35 cellular contexts compared by ENCODE assay signal in genomic region chr4:182800216-182800515, GRCh38.
"Had no signal": no experiment of that assay in that cellular context is flagged by ENCODE, and none has a peak within 500 bp of the region (broad histone marks: within the 10 kb centered on the region; RNA-seq: fewer than 3 reads in every experiment).

No MANE protein-coding gene starts in this region.

- H3K27ac Mint-ChIP-seq: activated B cell treated with CpG ODN at 0.5 μM for 24 hours; activated CD4-positive, alpha-beta memory T cell treated with anti-CD3 and anti-CD28 coated beads for 36 hours; activated CD4-positive, alpha-beta T cell treated with anti-CD3 and anti-CD28 coated beads, Interleukin-2, amount 10 ng/mL, durations not matched to agents 24 days and 14 days; activated CD8-positive, alpha-beta T cell treated with anti-CD3 and anti-CD28 coated beads for 36 hours; activated naive CD4-positive, alpha-beta T cell treated with anti-CD3 and anti-CD28 coated beads for 36 hours; activated naive CD4-positive, alpha-beta T cell treated with anti-CD3 and anti-CD28 coated beads, Interleukin-2, amount 50 U/mL, for 72 hours; activated naive CD8-positive, alpha-beta T cell treated with anti-CD3 and anti-CD28 coated beads, Interleukin-2, amount 10 ng/mL, durations not matched to agents 7 days and 5 days; activated T-cell treated with anti-CD3 and anti-CD28 coated beads, Interleukin-2, amount 50 U/mL, for 72 hours; activated T-helper 1 cell treated with anti-CD3 and anti-CD28 coated beads, Interleukin-12 subunit alpha, Interleukin-12 subunit beta, Interleukin-2, Interleukin-4 antibody, amounts not matched to agents 30 ng/mL and 10 ng/mL and 1 ng/mL, durations not matched to agents 14 hours and 24 hours and 36 hours; activated T-helper 17 cell treated with anti-CD3 and anti-CD28 coated beads, Interleukin-2, amount 50 U/mL, for 72 hours; T-helper 1 cell treated with Interleukin-12 subunit alpha and Interleukin-12 subunit beta and Interleukin-4 antibody, amounts not matched to agents 30 μg/mL and 1 μg/mL, for 36 hours; T-helper 2 cell treated with Interferon-gamma antibody and Interleukin-4, amounts not matched to agents 5 μg/mL and 100 μg/mL, for 36 hours had no signal

- H3K9me3 ChIP-seq: adrenal gland, body of pancreas, breast epithelium had no signal

- H3K27me3 ChIP-seq: adrenal gland, body of pancreas, brain microvascular endothelial cell, breast epithelium had no signal

- H3K4me1 ChIP-seq: adrenal gland, body of pancreas had no signal

- H3K36me3 Mint-ChIP-seq: activated CD4-positive, alpha-beta memory T cell treated with anti-CD3 and anti-CD28 coated beads for 36 hours; activated naive CD4-positive, alpha-beta T cell treated with anti-CD3 and anti-CD28 coated beads, Interleukin-2, amount 50 U/mL, for 72 hours; activated naive CD8-positive, alpha-beta T cell treated with anti-CD3 and anti-CD28 coated beads, Interleukin-2, amount 10 ng/mL, durations not matched to agents 7 days and 5 days had no signal

- H3K9me3 Mint-ChIP-seq: activated B cell treated with CpG ODN at 0.5 μM for 24 hours; activated CD4-positive, alpha-beta memory T cell treated with anti-CD3 and anti-CD28 coated beads for 36 hours; activated CD4-positive, alpha-beta T cell treated with anti-CD3 and anti-CD28 coated beads, Interleukin-2, amount 10 ng/mL, durations not matched to agents 24 days and 14 days; activated naive CD4-positive, alpha-beta T cell treated with anti-CD3 and anti-CD28 coated beads for 36 hours; activated naive CD4-positive, alpha-beta T cell treated with anti-CD3 and anti-CD28 coated beads, Interleukin-2, amount 50 U/mL, for 72 hours; activated naive CD8-positive, alpha-beta T cell treated with anti-CD3 and anti-CD28 coated beads, Interleukin-2, amount 10 ng/mL, durations not matched to agents 7 days and 5 days; activated T-cell treated with anti-CD3 and anti-CD28 coated beads, Interleukin-2, amount 50 U/mL, for 4 hours; activated T-cell treated with anti-CD3 and anti-CD28 coated beads, Interleukin-2, amount 50 U/mL, for 72 hours; activated T-helper 1 cell treated with anti-CD3 and anti-CD28 coated beads, Interleukin-12 subunit alpha, Interleukin-12 subunit beta, Interleukin-2, Interleukin-4 antibody, amounts not matched to agents 30 ng/mL and 10 ng/mL and 1 ng/mL, durations not matched to agents 14 hours and 24 hours and 36 hours; activated T-helper 17 cell treated with anti-CD3 and anti-CD28 coated beads, Interleukin-2, amount 50 U/mL, for 72 hours; T-helper 1 cell treated with Interleukin-12 subunit alpha and Interleukin-12 subunit beta and Interleukin-4 antibody, amounts not matched to agents 30 μg/mL and 1 μg/mL, for 36 hours; T-helper 2 cell treated with Interferon-gamma antibody and Interleukin-4, amounts not matched to agents 5 μg/mL and 100 μg/mL, for 36 hours had no signal

- H3K4me3 Mint-ChIP-seq: activated B cell treated with CpG ODN at 0.5 μM for 24 hours; activated CD4-positive, alpha-beta memory T cell treated with anti-CD3 and anti-CD28 coated beads for 36 hours; activated CD4-positive, alpha-beta T cell treated with anti-CD3 and anti-CD28 coated beads, Interleukin-2, amount 10 ng/mL, durations not matched to agents 24 days and 14 days; activated CD8-positive, alpha-beta T cell treated with anti-CD3 and anti-CD28 coated beads for 36 hours; activated naive CD4-positive, alpha-beta T cell treated with anti-CD3 and anti-CD28 coated beads for 36 hours; activated naive CD8-positive, alpha-beta T cell treated with anti-CD3 and anti-CD28 coated beads, Interleukin-2, amount 10 ng/mL, durations not matched to agents 7 days and 5 days; activated T-cell treated with anti-CD3 and anti-CD28 coated beads, Interleukin-2, amount 50 U/mL, for 4 hours; activated T-cell treated with anti-CD3 and anti-CD28 coated beads, Interleukin-2, amount 50 U/mL, for 72 hours; activated T-helper 1 cell treated with anti-CD3 and anti-CD28 coated beads, Interleukin-12 subunit alpha, Interleukin-12 subunit beta, Interleukin-2, Interleukin-4 antibody, amounts not matched to agents 30 ng/mL and 10 ng/mL and 1 ng/mL, durations not matched to agents 14 hours and 24 hours and 36 hours; activated T-helper 17 cell treated with anti-CD3 and anti-CD28 coated beads, Interleukin-2, amount 50 U/mL, for 72 hours; T-helper 1 cell treated with Interleukin-12 subunit alpha and Interleukin-12 subunit beta and Interleukin-4 antibody, amounts not matched to agents 30 μg/mL and 1 μg/mL, for 36 hours; T-helper 2 cell treated with Interferon-gamma antibody and Interleukin-4, amounts not matched to agents 5 μg/mL and 100 μg/mL, for 36 hours had no signal

- H3K36me3 ChIP-seq: adrenal gland, brain microvascular endothelial cell, breast epithelium had no signal

- H3K27ac ChIP-seq: adrenal gland, body of pancreas, brain microvascular endothelial cell, breast epithelium, VCaP had no signal

- DNase-seq: activated B cell treated with CpG ODN at 0.5 μM for 24 hours; activated CD4-positive, alpha-beta memory T cell treated with anti-CD3 and anti-CD28 coated beads for 36 hours; activated CD4-positive, alpha-beta T cell treated with anti-CD3 and anti-CD28 coated beads for 4 hours; activated CD4-positive, alpha-beta T cell treated with anti-CD3 and anti-CD28 coated beads, Interleukin-2, amount 10 ng/mL, durations not matched to agents 24 days and 14 days; activated CD4-positive, alpha-beta T cell treated with anti-CD3 and anti-CD28 coated beads, Interleukin-2, amount 50 U/mL, for 1 hour; activated CD4-positive, alpha-beta T cell treated with anti-CD3 and anti-CD28 coated beads, Interleukin-2, amount 50 U/mL, for 4 hours; activated CD4-positive, CD25-positive, alpha-beta regulatory T cell treated with anti-CD3 and anti-CD28 coated beads, Interleukin-2, amount 50 U/mL, for 72 hours; activated CD8-positive, alpha-beta memory T cell treated with anti-CD3 and anti-CD28 coated beads, Interleukin-2, amount 50 U/mL, for 4 hours; activated CD8-positive, alpha-beta T cell treated with anti-CD3 and anti-CD28 coated beads for 36 hours; activated effector memory CD4-positive, alpha-beta T cell treated with anti-CD3 and anti-CD28 coated beads, Interleukin-2, amount 50 U/mL, for 16 hours; activated gamma-delta T cell treated with Interleukin-2 at 50 U/mL for 16 hours; activated naive CD4-positive, alpha-beta T cell; activated naive CD4-positive, alpha-beta T cell treated with anti-CD3 and anti-CD28 coated beads for 36 hours; activated naive CD4-positive, alpha-beta T cell treated with anti-CD3 and anti-CD28 coated beads, Interleukin-2, amount 50 U/mL, for 16 hours; activated naive CD8-positive, alpha-beta T cell treated with anti-CD3 and anti-CD28 coated beads, Interleukin-2, amount 10 ng/mL, durations not matched to agents 7 days and 5 days; activated T-cell treated with anti-CD3 and anti-CD28 coated beads for 4 hours; activated T-cell treated with anti-CD3 and anti-CD28 coated beads, Interleukin-2, amount 50 U/mL, for 1 hour; activated T-cell treated with anti-CD3 and anti-CD28 coated beads, Interleukin-2, amount 50 U/mL, for 4 hours; activated T-cell treated with anti-CD3 and anti-CD28 coated beads, Interleukin-2, amount 50 U/mL, for 72 hours; adrenal gland; amniotic stem cell; aorta; body of pancreas; brain microvascular endothelial cell; central memory CD4-positive, alpha-beta T cell; T-helper 1 cell; T-helper 2 cell; T-helper 9 cell had no signal

- ATAC-seq: activated CD8-positive, alpha-beta T cell treated with anti-CD3 and anti-CD28 coated beads for 36 hours; activated naive CD4-positive, alpha-beta T cell treated with anti-CD3 and anti-CD28 coated beads, Interleukin-2, amount 50 U/mL, for 72 hours; activated T-cell treated with anti-CD3 and anti-CD28 coated beads, Interleukin-2, amount 50 U/mL, for 4 hours; activated T-cell treated with anti-CD3 and anti-CD28 coated beads, Interleukin-2, amount 50 U/mL, for 72 hours; activated T-helper 17 cell treated with anti-CD3 and anti-CD28 coated beads, Interleukin-2, amount 50 U/mL, for 72 hours; body of pancreas had no signal

- H3K4me1 Mint-ChIP-seq: activated B cell treated with CpG ODN at 0.5 μM for 24 hours; activated CD4-positive, alpha-beta T cell treated with anti-CD3 and anti-CD28 coated beads, Interleukin-2, amount 10 ng/mL, durations not matched to agents 24 days and 14 days; activated naive CD8-positive, alpha-beta T cell treated with anti-CD3 and anti-CD28 coated beads, Interleukin-2, amount 10 ng/mL, durations not matched to agents 7 days and 5 days; activated T-helper 17 cell treated with anti-CD3 and anti-CD28 coated beads, Interleukin-2, amount 50 U/mL, for 72 hours had no signal

- H3K4me3 ChIP-seq: adrenal gland, body of pancreas, breast epithelium had no signal
